ENCODE assay signal across 14 cellular contexts in genomic region chr3:15339786-15340215, GRCh38. TPM values are rescaled to one million over a fixed set of nuclear protein-coding genes. Genes with fewer than 3 reads are reported as not detected.
DNase-seq lines count a peak whose midpoint lies in the region; ATAC-seq, FAIRE-seq and TF ChIP-seq lines count a peak whose summit lies in the region.
"Had no signal": no experiment of that assay in that cellular context is flagged by ENCODE, and none has a peak within 500 bp of the region (broad histone marks: within the 10 kb centered on the region; RNA-seq: fewer than 3 reads in every experiment).

No MANE protein-coding gene starts in this region.

- no peaks in the 10 kb centered on the region for H3K79me2 ChIP-seq in SK-N-SH (ENCODE audit: insufficient read depth)

- POLR2A ChIA-PET in SK-N-SH (lab: Yijun Ruan, JAX): no interaction called here

- no peak for TF ChIP-seq RAD21 in SK-N-SH (IDR thresholded peaks at IDR 0.05; ENCODE audit: low read length)

- peak; percentile 70 for FAIRE-seq in H54 (lab: Jason Lieb, UNC)

- no peaks in the 10 kb centered on the region for H3K4me1 ChIP-seq in SK-N-SH (ENCODE audit: control insufficient read depth in 1 of 2, insufficient read depth in 2 of 2, low read depth in 1 of 2, low read length in 1 of 2)
- H3K4me1 ChIP-seq: SJSA1 had no signal

- peak; percentile 85 for DNase-seq in A172 (ENCODE audit: low spot score)
- peak; percentile 54 for DNase-seq in H54 (ENCODE audit: insufficient read length, low spot score)
- DNase-seq in SK-N-SH: no peak
- DNase-seq in fibroblast of villous mesenchyme (ENCODE audit: low read depth): peak; percentile 52
- DNase-seq in NCI-H345 treated with DMSO at 0.1 percent for 48 hours (lab: John Stamatoyannopoulos, UW; ENCODE audit: unreplicated experiment): no peak
- DNase-seq in DMS53 (lab: John Stamatoyannopoulos, UW): no peak
- no peak for DNase-seq in NCI-H524 (lab: John Stamatoyannopoulos, UW)
- DNase-seq: activated naive CD8-positive, alpha-beta T cell treated with anti-CD3 and anti-CD28 coated beads, Interleukin-2, amount 10 ng/mL, durations not matched to agents 7 days and 5 days; effector memory CD4-positive, alpha-beta T cell; NCI-H2081 treated with DMSO at 0.1 percent for 48 hours; stimulated activated CD4-positive, alpha-beta T cell treated with anti-CD3 and anti-CD28 coated beads, Interleukin-15, amount 100 ng/mL, for 24 hours had no signal

- no peak for TF ChIP-seq POLR2A in H54 (IDR thresholded peaks at IDR 0.05; ENCODE audit: low read depth, low read length)

- no peak for TF ChIP-seq EP300 in SK-N-SH (IDR thresholded peaks at IDR 0.05; ENCODE audit: borderline replicate concordance in 1 of 2, low read depth in 1 of 2, low read length in 1 of 2)

- no peak overlapping the region for H3K9ac ChIP-seq in SK-N-SH

- CTCF ChIA-PET in SK-N-SH (lab: Yijun Ruan, JAX): no interaction called here

- no peak overlapping the region for H2AFZ ChIP-seq in SK-N-SH (ENCODE audit: low read depth)

- TF ChIP-seq CTCF in SK-N-SH (IDR thresholded peaks at IDR 0.05) (no peak), fibroblast of villous mesenchyme (IDR thresholded peaks at IDR 0.05; ENCODE audit: insufficient read depth, low read depth, low read length) (no peak)

- H3K4me3 ChIP-seq in SK-N-SH (ENCODE audit: low read depth in 2 of 2, low read length in 1 of 2): no peak overlapping the region
- no peak overlapping the region for H3K4me3 ChIP-seq in fibroblast of villous mesenchyme (ENCODE audit: low read depth, low read length)
- H3K4me3 ChIP-seq: SJSA1 had no signal

- H3F3A ChIP-seq in SK-N-SH (replicated peaks; ENCODE audit: insufficient read depth): no peaks in the 10 kb centered on the region

- no peaks in the 10 kb centered on the region for H3K9me2 ChIP-seq in SK-N-SH

- H4K20me1 ChIP-seq in SK-N-SH (ENCODE audit: insufficient read depth): no peaks in the 10 kb centered on the region

- H3K36me3 ChIP-seq in SK-N-SH (replicated peaks in 1 of 2; ENCODE audit: control insufficient read depth in 1 of 2, insufficient read depth in 2 of 2, low read length in 1 of 2): no peaks in the 10 kb centered on the region
- H3K36me3 ChIP-seq: SJSA1 had no signal

- H3K9me3 ChIP-seq in SK-N-SH: no peaks in the 10 kb centered on the region
- H3K9me3 ChIP-seq: SJSA1 had no signal

- no peaks in the 10 kb centered on the region; the same call in 1 of the 2 replicates for H3K27me3 ChIP-seq in SK-N-SH (ENCODE audit: insufficient read depth)
- H3K27me3 ChIP-seq: SJSA1 had no signal

- ATAC-seq in activated CD4-positive, CD25-positive, alpha-beta regulatory T cell treated with anti-CD3 and anti-CD28 coated beads, Interleukin-2, amount 50 U/mL, for 24 hours: no peak
- ATAC-seq: natural killer cell treated with Interleukin-12 subunit alpha and Interleukin-12 subunit beta and Interleukin-15 and Interleukin-18, amount 100 ng/mL, for 72 hours had no signal

- WGBS in SK-N-SH (ENCODE audit: low lambda C conversion rate): 63% methylated on average over 3 of the region's 3 CpGs

- H3K4me2 ChIP-seq in SK-N-SH: no peak overlapping the region

- peak overlapping the region in 1 of 2 experiments; percentile 26; a peak in 1 of 4 replicates for H3K27ac ChIP-seq in SK-N-SH (ENCODE audit: low read depth in 2 of 2, low read length in 1 of 2)
- H3K27ac ChIP-seq: SJSA1 had no signal

TF ChIP-seq in SK-N-SH, 30 proteins besides CTCF, POLR2A, EP300 and RAD21:
- no peak for TF ChIP-seq GATA2 (CRISPR knock-in tag; IDR thresholded peaks at IDR 0.05)
- TF ChIP-seq JUND (IDR thresholded peaks at IDR 0.05): peak; percentile 49
- TF ChIP-seq YY1 (IDR thresholded peaks at IDR 0.05; ENCODE audit: low read depth): no peak
- no peak for TF ChIP-seq FOXJ3 (CRISPR knock-in tag; IDR thresholded peaks at IDR 0.05)
- 0 out of 2 replicates have a peak, but pooled peaks have one; percentile 30 for TF ChIP-seq PBX3 (IDR thresholded peaks at IDR 0.05)
- no peak for TF ChIP-seq FOXM1 (IDR thresholded peaks at IDR 0.05; ENCODE audit: low read depth)
- TF ChIP-seq USF2 (IDR thresholded peaks at IDR 0.05; ENCODE audit: borderline replicate concordance, low read depth, low read length): no peak
- no peak for TF ChIP-seq TEAD4 (IDR thresholded peaks at IDR 0.05; ENCODE audit: borderline replicate concordance, insufficient read depth)
- TF ChIP-seq FOSL2 (IDR thresholded peaks at IDR 0.05; ENCODE audit: borderline replicate concordance, low read depth): peak; percentile 65; the same call in 1 of the 2 replicates
- no peak for TF ChIP-seq RFX5 (IDR thresholded peaks at IDR 0.05; ENCODE audit: low read length)
- no peak for TF ChIP-seq GABPA (IDR thresholded peaks at IDR 0.05; ENCODE audit: low read depth)

RNA-seq across cellular contexts. Expression of gene SH3BP5, which starts 7.4 kb away (rescaled TPM):
- total RNA-seq in A172 (2014; rRNA removed; shearing (Covaris generic)): 85.4 and 90.2 TPM in 2 replicates
- polyA plus RNA-seq in SK-N-SH (2012; rRNA removed): 29.5 and 32.3 TPM in 2 replicates
- polyA plus RNA-seq in SK-N-SH (2012; cell fraction: cytosol; rRNA removed): 27.5 and 29.2 TPM in 2 replicates
- polyA plus RNA-seq in SK-N-SH (2012; cell fraction: nucleus; rRNA removed): 33.0 and 35.2 TPM in 2 replicates
- total RNA-seq in fibroblast of villous mesenchyme: 9.1 and 10.3 TPM in 2 replicates

Comparison
In these comparisons a context has a peak if more than half of its experiments do, and no peak if none do; other contexts are left out.
1. DNase-seq: peak in A172 (single experiment), H54 (single experiment) and fibroblast of villous mesenchyme (single experiment); none in SK-N-SH (single experiment), NCI-H345 treated with DMSO at 0.1 percent for 48 hours (single experiment), DMS53 (single experiment) and NCI-H524 (0 of 2).